7 cellular contexts compared by ENCODE assay signal in genomic region chr19:38617764-38618589, GRCh38. TPM values are rescaled to one million over a fixed set of nuclear protein-coding genes. Genes with fewer than 3 reads are reported as not detected.
DNase-seq lines count a peak whose midpoint lies in the region; ATAC-seq and TF ChIP-seq lines count a peak whose summit lies in the region.

TSS of gene MAP4K1 (minus strand) at chr19:38617953. CDS start at chr19:38617895, 58 bp downstream.

- no peaks in the 10 kb centered on the region for H3K27me3 ChIP-seq in OCI-LY1 (ENCODE audit: insufficient read depth, low read length)
- no peaks in the 10 kb centered on the region for H3K27me3 ChIP-seq in cardiac muscle cell
- H3K27me3 ChIP-seq in sigmoid colon: no peaks in the 10 kb centered on the region

- H3F3A ChIP-seq in OCI-LY1 (ENCODE audit: insufficient read depth, low read length): no peaks in the 10 kb centered on the region

- H3K27ac ChIP-seq in OCI-LY1 (ENCODE audit: low read depth, low read length, poor library complexity, severe bottlenecking): peak within 1 kb of the TSS; percentile 94
- peak within 1 kb of the TSS; percentile 89 for H3K27ac ChIP-seq in cardiac muscle cell
- peak within 1 kb of the TSS; percentile 84 to 94 (median 88) for H3K27ac ChIP-seq in sigmoid colon

- H2AFZ ChIP-seq in OCI-LY1 (ENCODE audit: low read length): no peak within 1 kb of the TSS

- H3K4me2 ChIP-seq in OCI-LY1 (ENCODE audit: low read length): peak within 1 kb of the TSS; percentile 73

- peak; percentile 88 for DNase-seq in activated effector memory CD4-positive, alpha-beta T cell treated with anti-CD3 and anti-CD28 coated beads, Interleukin-2, amount 50 U/mL, for 16 hours
- DNase-seq in cardiac muscle cell (ENCODE audit: low read depth in 1 of 2, low spot score in 1 of 2) (no peak), sigmoid colon (no peak), NCI-H1092 treated with DMSO at 0.1 percent for 48 hours (lab: John Stamatoyannopoulos, UW) (no peak)

- TF ChIP-seq EP300 in sigmoid colon (IDR thresholded peaks at IDR 0.05): no peak

- no peaks in the 10 kb centered on the region for H3K9me3 ChIP-seq in OCI-LY1 (ENCODE audit: low read length)
- no peaks in the 10 kb centered on the region for H3K9me3 ChIP-seq in cardiac muscle cell (ENCODE audit: low read depth)
- no peaks in the 10 kb centered on the region for H3K9me3 ChIP-seq in sigmoid colon

- intact Hi-C loops in sigmoid colon (cut with DNase I): loop anchor here (5.0 kb wide), 2 partner anchors 216 to 314 kb away; partner anchors contain the start of genes FAM98C, MRPS12 and SARS2

- no peaks in the 10 kb centered on the region for H4K20me1 ChIP-seq in OCI-LY1 (ENCODE audit: insufficient read depth, low read length)

- ATAC-seq in GM19023 (IDR thresholded peaks at IDR 0.05; ENCODE audit: unreplicated experiment): peak; percentile 58
- peak; percentile 57 for ATAC-seq in HG03064 (IDR thresholded peaks at IDR 0.05; ENCODE audit: low read depth, unreplicated experiment)

- peaks cover 35% of the 10 kb centered on the region for H3K4me1 ChIP-seq in OCI-LY1 (ENCODE audit: insufficient read depth, low read length, severe bottlenecking)
- H3K4me1 ChIP-seq in cardiac muscle cell (ENCODE audit: low read depth): peaks cover 12% of the 10 kb centered on the region
- peaks cover 0 to 24% (median 19%) of the 10 kb centered on the region in 4 donors for H3K4me1 ChIP-seq in sigmoid colon

- H3K9ac ChIP-seq in OCI-LY1 (ENCODE audit: low read length): peak within 1 kb of the TSS; percentile 93

- H3K79me2 ChIP-seq in OCI-LY1 (ENCODE audit: insufficient read depth, low read length): peaks cover 24% of the 10 kb centered on the region

- no peaks in the 10 kb centered on the region for H3K9me2 ChIP-seq in OCI-LY1 (ENCODE audit: low read depth, low read length)

- H3K36me3 ChIP-seq in OCI-LY1 (ENCODE audit: insufficient read depth, low read length) (peaks cover 56% of the 10 kb centered on the region), cardiac muscle cell (peaks cover 20% of the 10 kb centered on the region), sigmoid colon (peaks cover 13 to 27% (median 22%) of the 10 kb centered on the region in 4 donors)

- 27 to 64% methylated on average over 28 of the region's 28 CpGs for WGBS in sigmoid colon, 2 donors

- TF ChIP-seq CTCF in OCI-LY1 (IDR thresholded peaks at IDR 0.05; ENCODE audit: low read length): no peak
- TF ChIP-seq CTCF in cardiac muscle cell (IDR thresholded peaks at IDR 0.05; ENCODE audit: low read depth, low read length): no peak
- no peak for TF ChIP-seq CTCF in sigmoid colon (IDR thresholded peaks at IDR 0.05)

- H3K4me3 ChIP-seq in OCI-LY1 (ENCODE audit: low read depth, low read length, poor library complexity, severe bottlenecking) (peak within 1 kb of the TSS; percentile 100), cardiac muscle cell (peak within 1 kb of the TSS; percentile 75), sigmoid colon (peak within 1 kb of the TSS; percentile 50 to 98 (median 82))

- TF ChIP-seq POLR2A in sigmoid colon (IDR thresholded peaks at IDR 0.05): no peak

RNA-seq across cellular contexts. Expression of gene MAP4K1, which starts in this region (rescaled TPM):
- total RNA-seq in cardiac muscle cell (2.4 and 3.9 TPM in 2 replicates), sigmoid colon (1 to 10 TPM; 1.2 to 8.9 (median 1.3) TPM)
- polyA plus RNA-seq in cardiac muscle cell (4.6 and 7.7 TPM in 2 replicates), sigmoid colon (10 to 100 TPM in 1 of 3 donors, 1 to 10 TPM in 2; 1.6 to 29.7 (median 4.8) TPM)
